ENCODE assay signal across 1 cellular context in genomic region chr16:23694707-23695373, GRCh38.
TF ChIP-seq lines count a peak whose summit lies in the region.

No MANE protein-coding gene starts in this region.

TF ChIP-seq in K562, 482 proteins besides CTCF, POLR2A, EP300 and RAD21:
- 0 out of 2 replicates have a peak, but pooled peaks have one; percentile 35 for TF ChIP-seq TOE1 (IDR thresholded peaks at IDR 0.05; ENCODE audit: borderline replicate concordance)
- TF ChIP-seq TOE1 (CRISPR knock-in tag; IDR thresholded peaks at IDR 0.05; ENCODE audit: borderline replicate concordance, low read depth), result no peak
- no peak for TF ChIP-seq RFX5 (IDR thresholded peaks at IDR 0.05; ENCODE audit: low read depth, low read length)
- no peak for TF ChIP-seq ETS1 (conservative IDR thresholded peaks at IDR 0.05; ENCODE audit: control insufficient read depth, low read depth, low read length)
- no peak for TF ChIP-seq FOXJ3 (CRISPR knock-in tag; IDR thresholded peaks at IDR 0.05)
- peak; percentile 19 for TF ChIP-seq DACH1 (IDR thresholded peaks at IDR 0.05; ENCODE audit: partially characterized antibody)
- TF ChIP-seq CREB1 (IDR thresholded peaks at IDR 0.05), result peak; percentile 18; the same call in 1 of the 2 replicates
- TF ChIP-seq CREB1 (CRISPR knock-in tag; IDR thresholded peaks at IDR 0.05), result no peak
- no peak for TF ChIP-seq ZNF121 (CRISPR knock-in tag; conservative IDR thresholded peaks at IDR 0.05)
- TF ChIP-seq NCOA1 (IDR thresholded peaks at IDR 0.05; ENCODE audit: low read depth), result no peak
- TF ChIP-seq CHD2 (IDR thresholded peaks at IDR 0.05; ENCODE audit: low read depth, low read length), result no peak
- peak; percentile 28; the same call in 1 of the 2 replicates for TF ChIP-seq CTBP1 (IDR thresholded peaks at IDR 0.05; ENCODE audit: borderline replicate concordance)
- peak in 1 of 2 experiments; percentile 27; a peak in 1 of 4 replicates for TF ChIP-seq RCOR1 (IDR thresholded peaks at IDR 0.05; ENCODE audit: borderline replicate concordance in 1 of 2, low read depth in 2 of 2, low read length in 2 of 2)
- no peak for TF ChIP-seq SMAD3 (CRISPR knock-in tag; conservative IDR thresholded peaks at IDR 0.05)
- peak; percentile 94 for TF ChIP-seq NEUROD1 (IDR thresholded peaks at IDR 0.05; ENCODE audit: borderline replicate concordance, low read depth, low read length, partially characterized antibody)
- TF ChIP-seq YY1 (IDR thresholded peaks at IDR 0.05; ENCODE audit: borderline replicate concordance in 1 of 3, control insufficient read depth in 1 of 3, extremely low read depth in 1 of 3, insufficient read depth in 3 of 3, insufficient read length in 1 of 3, insufficient replicate concordance in 2 of 3, low read depth in 1 of 3, low read length in 2 of 3), result peak in 1 of 3 experiments; percentile 40
- TF ChIP-seq CHCHD3 (CRISPR knock-in tag; IDR thresholded peaks at IDR 0.05), result no peak
- peak; percentile 75; the same call in 1 of the 2 replicates for TF ChIP-seq ZBTB33 (CRISPR knock-in tag; IDR thresholded peaks at IDR 0.05)
- peak; percentile 62; the same call in 1 of the 2 replicates for TF ChIP-seq TFAP4 (CRISPR knock-in tag; IDR thresholded peaks at IDR 0.05; ENCODE audit: borderline replicate concordance)
TF ChIP-seq in K562: peak in this region for 9.
